In the genomic region with DNA sequence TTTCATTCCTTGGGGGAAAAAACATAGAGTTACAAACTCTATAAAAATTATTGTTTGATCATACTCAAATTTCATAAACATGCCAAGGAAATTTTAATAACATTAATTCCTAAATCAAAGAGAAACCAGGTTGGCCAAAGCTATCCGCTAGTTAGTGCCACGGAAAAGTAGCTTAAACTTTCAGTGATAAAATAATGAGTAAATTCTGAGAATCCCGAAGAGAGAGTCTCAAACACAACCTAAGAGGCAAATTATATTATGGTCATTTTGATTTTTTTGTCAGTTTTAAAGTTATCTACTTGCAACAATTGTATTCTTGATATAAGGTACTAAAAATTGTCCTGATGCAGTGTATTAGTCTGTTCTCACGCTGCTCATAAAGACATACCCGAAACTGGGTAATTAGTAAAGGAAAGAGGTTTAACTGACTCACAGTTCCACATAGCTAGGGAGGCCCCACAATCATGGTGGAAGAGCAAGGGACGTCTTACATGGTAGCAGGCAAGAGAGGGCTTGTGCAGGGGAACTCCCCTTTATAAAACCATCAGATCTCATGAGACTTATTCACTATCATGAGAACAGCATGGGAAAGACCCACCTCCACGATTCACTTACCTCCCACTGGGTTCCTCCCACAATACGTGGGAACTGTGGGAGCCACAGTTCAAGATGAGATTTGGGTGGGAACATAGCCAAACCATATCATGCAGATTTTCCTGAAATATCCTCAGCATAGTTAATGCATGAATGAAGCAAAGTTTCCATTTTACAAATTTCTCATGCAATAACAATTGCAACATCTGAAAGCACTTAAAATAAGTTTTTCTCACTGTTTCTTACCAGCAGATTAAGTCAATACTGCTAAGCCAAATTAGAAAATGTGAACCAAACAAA, we compare ENCODE assay signal across 1 cellular context.
TF ChIP-seq lines count a peak whose summit lies in the region.

No MANE protein-coding gene starts in this region.

TF ChIP-seq in GM12878, 131 proteins besides CTCF, POLR2A, EP300 and RAD21 (continued from another document and continues in another):
- TF ChIP-seq, protein P1, sequence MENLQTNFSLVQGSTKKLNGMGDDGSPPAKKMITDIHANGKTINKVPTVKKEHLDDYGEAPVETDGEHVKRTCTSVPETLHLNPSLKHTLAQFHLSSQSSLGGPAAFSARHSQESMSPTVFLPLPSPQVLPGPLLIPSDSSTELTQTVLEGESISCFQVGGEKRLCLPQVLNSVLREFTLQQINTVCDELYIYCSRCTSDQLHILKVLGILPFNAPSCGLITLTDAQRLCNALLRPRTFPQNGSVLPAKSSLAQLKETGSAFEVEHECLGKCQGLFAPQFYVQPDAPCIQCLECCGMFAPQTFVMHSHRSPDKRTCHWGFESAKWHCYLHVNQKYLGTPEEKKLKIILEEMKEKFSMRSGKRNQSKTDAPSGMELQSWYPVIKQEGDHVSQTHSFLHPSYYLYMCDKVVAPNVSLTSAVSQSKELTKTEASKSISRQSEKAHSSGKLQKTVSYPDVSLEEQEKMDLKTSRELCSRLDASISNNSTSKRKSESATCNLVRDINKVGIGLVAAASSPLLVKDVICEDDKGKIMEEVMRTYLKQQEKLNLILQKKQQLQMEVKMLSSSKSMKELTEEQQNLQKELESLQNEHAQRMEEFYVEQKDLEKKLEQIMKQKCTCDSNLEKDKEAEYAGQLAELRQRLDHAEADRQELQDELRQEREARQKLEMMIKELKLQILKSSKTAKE (IDR thresholded peaks at IDR 0.05; ENCODE audit: low read depth, poor library complexity, severe bottlenecking) = peak; percentile 88
- peak; percentile 99 for TF ChIP-seq MEF2B (IDR thresholded peaks at IDR 0.05; ENCODE audit: partially characterized antibody, poor library complexity, severe bottlenecking)
- no peak for TF ChIP-seq ZNF622 (IDR thresholded peaks at IDR 0.05)
- TF ChIP-seq ESRRA (IDR thresholded peaks at IDR 0.05; ENCODE audit: low read length) = no peak
- peak; percentile 97 for TF ChIP-seq FOXM1 (IDR thresholded peaks at IDR 0.05; ENCODE audit: low read depth, low read length)
- TF ChIP-seq SIX5 (IDR thresholded peaks at IDR 0.05; ENCODE audit: low read depth, low read length, severe bottlenecking) = no peak
- TF ChIP-seq HDGF (IDR thresholded peaks at IDR 0.05) = no peak
- no peak for TF ChIP-seq ZSCAN29 (IDR thresholded peaks at IDR 0.05)
- 0 out of 2 replicates have a peak, but pooled peaks have one; percentile 24 for TF ChIP-seq DPF2 (IDR thresholded peaks at IDR 0.05)
- TF ChIP-seq, protein P2, sequence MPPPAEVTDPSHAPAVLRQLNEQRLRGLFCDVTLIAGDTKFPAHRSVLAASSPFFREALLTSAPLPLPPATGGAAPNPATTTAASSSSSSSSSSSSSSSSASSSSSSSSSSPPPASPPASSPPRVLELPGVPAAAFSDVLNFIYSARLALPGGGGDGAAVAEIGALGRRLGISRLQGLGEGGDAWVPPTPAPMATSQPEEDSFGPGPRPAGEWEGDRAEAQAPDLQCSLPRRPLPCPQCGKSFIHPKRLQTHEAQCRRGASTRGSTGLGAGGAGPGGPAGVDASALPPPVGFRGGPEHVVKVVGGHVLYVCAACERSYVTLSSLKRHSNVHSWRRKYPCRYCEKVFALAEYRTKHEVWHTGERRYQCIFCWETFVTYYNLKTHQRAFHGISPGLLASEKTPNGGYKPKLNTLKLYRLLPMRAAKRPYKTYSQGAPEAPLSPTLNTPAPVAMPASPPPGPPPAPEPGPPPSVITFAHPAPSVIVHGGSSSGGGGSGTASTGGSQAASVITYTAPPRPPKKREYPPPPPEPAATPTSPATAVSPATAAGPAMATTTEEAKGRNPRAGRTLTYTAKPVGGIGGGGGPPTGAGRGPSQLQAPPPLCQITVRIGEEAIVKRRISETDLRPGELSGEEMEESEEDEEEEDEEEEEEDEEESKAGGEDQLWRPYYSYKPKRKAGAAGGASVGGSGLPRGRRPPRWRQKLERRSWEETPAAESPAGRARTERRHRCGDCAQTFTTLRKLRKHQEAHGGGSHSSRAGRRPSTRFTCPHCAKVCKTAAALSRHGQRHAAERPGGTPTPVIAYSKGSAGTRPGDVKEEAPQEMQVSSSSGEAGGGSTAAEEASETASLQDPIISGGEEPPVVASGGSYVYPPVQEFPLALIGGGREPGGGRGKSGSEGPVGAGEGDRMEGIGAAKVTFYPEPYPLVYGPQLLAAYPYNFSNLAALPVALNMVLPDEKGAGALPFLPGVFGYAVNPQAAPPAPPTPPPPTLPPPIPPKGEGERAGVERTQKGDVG (CRISPR knock-in tag; IDR thresholded peaks at IDR 0.05) = peak; percentile 45; the same call in 1 of the 2 replicates
- TF ChIP-seq ATF7 (IDR thresholded peaks at IDR 0.05; ENCODE audit: low read depth) = peak; percentile 81
- TF ChIP-seq POLR2AphosphoS5 (IDR thresholded peaks at IDR 0.05; ENCODE audit: low read length) = no peak
- TF ChIP-seq CBX5 (IDR thresholded peaks at IDR 0.05; ENCODE audit: low read depth) = peak; percentile 97
- peak; percentile 57; the same call in 1 of the 2 replicates for TF ChIP-seq PAX5 (IDR thresholded peaks at IDR 0.05; ENCODE audit: borderline replicate concordance, low read depth, low read length)
- TF ChIP-seq, protein P3, sequence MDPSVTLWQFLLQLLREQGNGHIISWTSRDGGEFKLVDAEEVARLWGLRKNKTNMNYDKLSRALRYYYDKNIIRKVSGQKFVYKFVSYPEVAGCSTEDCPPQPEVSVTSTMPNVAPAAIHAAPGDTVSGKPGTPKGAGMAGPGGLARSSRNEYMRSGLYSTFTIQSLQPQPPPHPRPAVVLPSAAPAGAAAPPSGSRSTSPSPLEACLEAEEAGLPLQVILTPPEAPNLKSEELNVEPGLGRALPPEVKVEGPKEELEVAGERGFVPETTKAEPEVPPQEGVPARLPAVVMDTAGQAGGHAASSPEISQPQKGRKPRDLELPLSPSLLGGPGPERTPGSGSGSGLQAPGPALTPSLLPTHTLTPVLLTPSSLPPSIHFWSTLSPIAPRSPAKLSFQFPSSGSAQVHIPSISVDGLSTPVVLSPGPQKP (IDR thresholded peaks at IDR 0.05; ENCODE audit: low read depth, low read length) = no peak
- no peak for TF ChIP-seq TCF3 (IDR thresholded peaks at IDR 0.05; ENCODE audit: borderline replicate concordance, insufficient read depth, low read depth, low read length)
- TF ChIP-seq POU2F2 (IDR thresholded peaks at IDR 0.05; ENCODE audit: borderline replicate concordance, low read depth, low read length) = peak; percentile 81
- TF ChIP-seq NFIC (IDR thresholded peaks at IDR 0.05; ENCODE audit: low read depth, low read length) = peak; percentile 96
- peak; percentile 72; the same call in 1 of the 2 replicates for TF ChIP-seq MEF2A (IDR thresholded peaks at IDR 0.05; ENCODE audit: insufficient read depth, low read depth, low read length)
- TF ChIP-seq IKZF1 (conservative IDR thresholded peaks at IDR 0.05) = peak; percentile 75
- no peak for TF ChIP-seq CEBPZ (IDR thresholded peaks at IDR 0.05; ENCODE audit: low read depth, low read length)
- TF ChIP-seq EGR1 (IDR thresholded peaks at IDR 0.05; ENCODE audit: borderline replicate concordance in 1 of 2, low read depth in 2 of 2, low read length in 2 of 2) = no peak
- no peak for TF ChIP-seq SIN3A (IDR thresholded peaks at IDR 0.05; ENCODE audit: low read depth, low read length)
- TF ChIP-seq SP1 (IDR thresholded peaks at IDR 0.05; ENCODE audit: low read depth, low read length) = peak; percentile 55
- no peak for TF ChIP-seq PBX3 (IDR thresholded peaks at IDR 0.05; ENCODE audit: insufficient replicate concordance, low read depth, low read length)
- no peak for TF ChIP-seq NR2C1 (IDR thresholded peaks at IDR 0.05)
- peak; percentile 97 for TF ChIP-seq SMAD1 (IDR thresholded peaks at IDR 0.05; ENCODE audit: low read depth, partially characterized antibody)
- TF ChIP-seq, protein P4, sequence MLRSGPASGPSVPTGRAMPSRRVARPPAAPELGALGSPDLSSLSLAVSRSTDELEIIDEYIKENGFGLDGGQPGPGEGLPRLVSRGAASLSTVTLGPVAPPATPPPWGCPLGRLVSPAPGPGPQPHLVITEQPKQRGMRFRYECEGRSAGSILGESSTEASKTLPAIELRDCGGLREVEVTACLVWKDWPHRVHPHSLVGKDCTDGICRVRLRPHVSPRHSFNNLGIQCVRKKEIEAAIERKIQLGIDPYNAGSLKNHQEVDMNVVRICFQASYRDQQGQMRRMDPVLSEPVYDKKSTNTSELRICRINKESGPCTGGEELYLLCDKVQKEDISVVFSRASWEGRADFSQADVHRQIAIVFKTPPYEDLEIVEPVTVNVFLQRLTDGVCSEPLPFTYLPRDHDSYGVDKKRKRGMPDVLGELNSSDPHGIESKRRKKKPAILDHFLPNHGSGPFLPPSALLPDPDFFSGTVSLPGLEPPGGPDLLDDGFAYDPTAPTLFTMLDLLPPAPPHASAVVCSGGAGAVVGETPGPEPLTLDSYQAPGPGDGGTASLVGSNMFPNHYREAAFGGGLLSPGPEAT (IDR thresholded peaks at IDR 0.05; ENCODE audit: low read depth) = peak; percentile 90
- TF ChIP-seq ZNF384 (IDR thresholded peaks at IDR 0.05; ENCODE audit: borderline replicate concordance, low read depth, low read length) = no peak
- TF ChIP-seq SMC3 (IDR thresholded peaks at IDR 0.05; ENCODE audit: borderline replicate concordance, low read length) = no peak; the same call in 1 of the 2 replicates
- TF ChIP-seq, protein P5, sequence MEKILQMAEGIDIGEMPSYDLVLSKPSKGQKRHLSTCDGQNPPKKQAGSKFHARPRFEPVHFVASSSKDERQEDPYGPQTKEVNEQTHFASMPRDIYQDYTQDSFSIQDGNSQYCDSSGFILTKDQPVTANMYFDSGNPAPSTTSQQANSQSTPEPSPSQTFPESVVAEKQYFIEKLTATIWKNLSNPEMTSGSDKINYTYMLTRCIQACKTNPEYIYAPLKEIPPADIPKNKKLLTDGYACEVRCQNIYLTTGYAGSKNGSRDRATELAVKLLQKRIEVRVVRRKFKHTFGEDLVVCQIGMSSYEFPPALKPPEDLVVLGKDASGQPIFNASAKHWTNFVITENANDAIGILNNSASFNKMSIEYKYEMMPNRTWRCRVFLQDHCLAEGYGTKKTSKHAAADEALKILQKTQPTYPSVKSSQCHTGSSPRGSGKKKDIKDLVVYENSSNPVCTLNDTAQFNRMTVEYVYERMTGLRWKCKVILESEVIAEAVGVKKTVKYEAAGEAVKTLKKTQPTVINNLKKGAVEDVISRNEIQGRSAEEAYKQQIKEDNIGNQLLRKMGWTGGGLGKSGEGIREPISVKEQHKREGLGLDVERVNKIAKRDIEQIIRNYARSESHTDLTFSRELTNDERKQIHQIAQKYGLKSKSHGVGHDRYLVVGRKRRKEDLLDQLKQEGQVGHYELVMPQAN (conservative IDR thresholded peaks at IDR 0.05) = no peak
- peak; percentile 60 for TF ChIP-seq KLF5 (IDR thresholded peaks at IDR 0.05; ENCODE audit: partially characterized antibody)
- TF ChIP-seq RCOR1 (conservative IDR thresholded peaks at IDR 0.05; ENCODE audit: low read depth, low read length) = no peak
- no peak for TF ChIP-seq ATF3 (IDR thresholded peaks at IDR 0.05; ENCODE audit: borderline replicate concordance, extremely low read depth, low read depth, low read length)
- no peak for TF ChIP-seq RBBP5 (conservative IDR thresholded peaks at IDR 0.05)
- TF ChIP-seq, protein P6, sequence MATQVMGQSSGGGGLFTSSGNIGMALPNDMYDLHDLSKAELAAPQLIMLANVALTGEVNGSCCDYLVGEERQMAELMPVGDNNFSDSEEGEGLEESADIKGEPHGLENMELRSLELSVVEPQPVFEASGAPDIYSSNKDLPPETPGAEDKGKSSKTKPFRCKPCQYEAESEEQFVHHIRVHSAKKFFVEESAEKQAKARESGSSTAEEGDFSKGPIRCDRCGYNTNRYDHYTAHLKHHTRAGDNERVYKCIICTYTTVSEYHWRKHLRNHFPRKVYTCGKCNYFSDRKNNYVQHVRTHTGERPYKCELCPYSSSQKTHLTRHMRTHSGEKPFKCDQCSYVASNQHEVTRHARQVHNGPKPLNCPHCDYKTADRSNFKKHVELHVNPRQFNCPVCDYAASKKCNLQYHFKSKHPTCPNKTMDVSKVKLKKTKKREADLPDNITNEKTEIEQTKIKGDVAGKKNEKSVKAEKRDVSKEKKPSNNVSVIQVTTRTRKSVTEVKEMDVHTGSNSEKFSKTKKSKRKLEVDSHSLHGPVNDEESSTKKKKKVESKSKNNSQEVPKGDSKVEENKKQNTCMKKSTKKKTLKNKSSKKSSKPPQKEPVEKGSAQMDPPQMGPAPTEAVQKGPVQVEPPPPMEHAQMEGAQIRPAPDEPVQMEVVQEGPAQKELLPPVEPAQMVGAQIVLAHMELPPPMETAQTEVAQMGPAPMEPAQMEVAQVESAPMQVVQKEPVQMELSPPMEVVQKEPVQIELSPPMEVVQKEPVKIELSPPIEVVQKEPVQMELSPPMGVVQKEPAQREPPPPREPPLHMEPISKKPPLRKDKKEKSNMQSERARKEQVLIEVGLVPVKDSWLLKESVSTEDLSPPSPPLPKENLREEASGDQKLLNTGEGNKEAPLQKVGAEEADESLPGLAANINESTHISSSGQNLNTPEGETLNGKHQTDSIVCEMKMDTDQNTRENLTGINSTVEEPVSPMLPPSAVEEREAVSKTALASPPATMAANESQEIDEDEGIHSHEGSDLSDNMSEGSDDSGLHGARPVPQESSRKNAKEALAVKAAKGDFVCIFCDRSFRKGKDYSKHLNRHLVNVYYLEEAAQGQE (IDR thresholded peaks at IDR 0.05; ENCODE audit: low read depth, low read length) = no peak
